17 cellular contexts compared by ENCODE assay signal in the genomic region with DNA sequence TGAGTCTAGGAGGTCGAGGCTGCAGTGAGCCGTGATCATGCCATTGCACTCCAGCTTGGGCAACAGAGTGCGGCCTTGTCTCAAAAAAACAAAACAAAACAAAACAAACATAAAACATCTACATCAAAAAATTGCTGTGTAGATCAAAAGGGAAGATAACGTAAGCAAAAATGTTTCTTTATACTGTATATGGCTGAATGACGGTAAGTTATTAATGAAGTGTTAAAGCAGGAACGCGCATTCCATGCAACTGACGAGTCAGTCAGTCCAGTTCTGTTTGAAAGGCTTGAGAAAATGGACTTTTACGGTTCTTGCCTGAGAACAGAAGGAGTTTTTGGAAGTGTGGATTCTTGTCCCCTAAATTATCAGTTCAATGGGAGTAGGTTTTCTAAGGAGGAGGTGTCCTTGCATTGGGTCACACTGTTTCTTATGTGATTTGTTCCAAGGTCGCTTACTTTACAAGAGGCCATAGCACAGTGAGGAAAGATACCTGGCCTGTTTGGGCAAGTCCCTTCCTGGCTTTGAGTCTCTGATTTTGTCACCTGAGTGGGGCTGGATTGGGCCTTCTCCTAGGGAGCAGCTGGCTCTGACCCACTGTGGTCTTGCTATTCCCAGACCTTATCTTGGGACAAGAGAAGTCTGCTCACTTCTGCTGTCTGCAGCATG. TPM values are rescaled to one million over a fixed set of nuclear protein-coding genes. Genes with fewer than 3 reads are reported as not detected.
DNase-seq lines count a peak whose midpoint lies in the region; ATAC-seq and TF ChIP-seq lines count a peak whose summit lies in the region.
"Had no signal": no experiment of that assay in that cellular context is flagged by ENCODE, and none has a peak within 500 bp of the region (broad histone marks: within the 10 kb centered on the region; RNA-seq: fewer than 3 reads in every experiment).

No MANE protein-coding gene starts in this region.

- BruUV-seq in mammary epithelial cell (replicated peaks; lab: Mats Ljungman, UMichigan) = no TSS peak

- H3K9ac ChIP-seq in mammary epithelial cell (ENCODE audit: insufficient read depth, low read length) = no peak overlapping the region
- H3K9ac ChIP-seq: BLaER1 had no signal

- dilution Hi-C loops in mammary epithelial cell (cut with HindIII; ENCODE audit: low sequenced_read_pairs) = no loop called here

- no peak overlapping the region for H3K27ac ChIP-seq in mammary epithelial cell (ENCODE audit: insufficient read depth, low read depth, low read length)
- peak overlapping the region; percentile 79 to 86 (median 82) for H3K27ac ChIP-seq in esophagus muscularis mucosa (replicated peaks in 1 of 4)
- H3K27ac ChIP-seq in sigmoid colon = peak overlapping the region; percentile 75 to 79 (median 77)
- H3K27ac ChIP-seq: 22Rv1, BLaER1 had no signal

- peak overlapping the region; percentile 88 for H2AFZ ChIP-seq in mammary epithelial cell (ENCODE audit: low read depth, low read length)

- H3K36me3 ChIP-seq in mammary epithelial cell (ENCODE audit: insufficient read depth, low read length) (no peaks in the 10 kb centered on the region), esophagus muscularis mucosa (no peaks in the 10 kb centered on the region), sigmoid colon (no peaks in the 10 kb centered on the region)
- H3K36me3 ChIP-seq: BLaER1 had no signal

- WGBS in mammary epithelial cell (ENCODE audit: low coverage, missing lambda C conversion rate) = 73% methylated on average over 9 of the region's 10 CpGs
- 64% methylated on average over 10 of the region's 10 CpGs for WGBS in esophagus muscularis mucosa
- WGBS in sigmoid colon, 2 donors = 92 to 93% methylated on average over 10 of the region's 10 CpGs

- H3K79me2 ChIP-seq in mammary epithelial cell (ENCODE audit: insufficient read depth, low read length) = no peaks in the 10 kb centered on the region

- H3K4me1 ChIP-seq in mammary epithelial cell (ENCODE audit: insufficient read depth, low read length) = peaks cover 44% of the 10 kb centered on the region
- peaks cover 0 to 55% (median 51%) of the 10 kb centered on the region in 4 donors for H3K4me1 ChIP-seq in esophagus muscularis mucosa
- peaks cover 0 to 53% (median 38%) of the 10 kb centered on the region in 4 donors for H3K4me1 ChIP-seq in sigmoid colon

- no peaks in the 10 kb centered on the region for H4K20me1 ChIP-seq in mammary epithelial cell (ENCODE audit: insufficient read depth, low read length)
- H4K20me1 ChIP-seq: BLaER1 had no signal

- no peak for TF ChIP-seq CTCF in mammary epithelial cell (conservative IDR thresholded peaks at IDR 0.05 in 1 of 2, IDR thresholded peaks at IDR 0.05 in 1 of 2; ENCODE audit: extremely low read depth in 1 of 2, insufficient read depth in 1 of 2, low read depth in 1 of 2, low read length in 2 of 2)
- no peak for TF ChIP-seq CTCF in esophagus muscularis mucosa (IDR thresholded peaks at IDR 0.05)
- no peak for TF ChIP-seq CTCF in sigmoid colon (IDR thresholded peaks at IDR 0.05)

- H3K4me3 ChIP-seq in mammary epithelial cell (replicated peaks in 1 of 3; ENCODE audit: insufficient read depth in 1 of 3, low read depth in 2 of 3, low read length in 3 of 3) (no peak overlapping the region), esophagus muscularis mucosa (no peak overlapping the region), sigmoid colon (no peak overlapping the region)
- H3K4me3 ChIP-seq: BLaER1 had no signal

- CTCF ChIA-PET in mammary epithelial cell (lab: Charles Lee; ENCODE audit: low non-redundant PET) = no interaction called here

- intact Hi-C loops in mammary epithelial cell (cut with micrococcal nuclease) (loop anchor here (10.0 kb wide), 1 partner anchor 991 kb away; a partner anchor contains a TSS), esophagus muscularis mucosa (cut with DNase I) (no loop called here), sigmoid colon (cut with DNase I) (no loop called here)

- DNase-seq in DMS79 treated with DMSO at 0.1 percent for 48 hours (lab: John Stamatoyannopoulos, UW) (peak; percentile 16), DMS79 (lab: John Stamatoyannopoulos, UW) (no peak), mammary epithelial cell (no peak), esophagus muscularis mucosa (ENCODE audit: extremely low spot score) (no peak), sigmoid colon (no peak), NCI-H1417 (lab: John Stamatoyannopoulos, UW) (no peak), NCI-H1694 (lab: John Stamatoyannopoulos, UW) (no peak)
- DNase-seq: CD8-positive, alpha-beta memory T cell; KG1; NCI-H1092; NCI-H187; NCI-H2171 treated with DMSO at 0.1 percent for 48 hours; NCI-H774; SHP77 treated with DMSO at 0.1 percent for 48 hours had no signal

- in situ Hi-C loops in mammary epithelial cell (cut with MboI; ENCODE audit: low sequenced_read_pairs in 2 of 2) = no loop called here

- H3K9me3 ChIP-seq in mammary epithelial cell (replicated peaks; ENCODE audit: insufficient read depth, low read length) (peaks cover 10% of the 10 kb centered on the region), esophagus muscularis mucosa (no peaks in the 10 kb centered on the region), sigmoid colon (no peaks in the 10 kb centered on the region)
- H3K9me3 ChIP-seq: BLaER1 had no signal

- TF ChIP-seq POLR2A in esophagus muscularis mucosa (IDR thresholded peaks at IDR 0.05; ENCODE audit: low read depth) = no peak
- no peak for TF ChIP-seq POLR2A in sigmoid colon (IDR thresholded peaks at IDR 0.05)

- H3K27me3 ChIP-seq in mammary epithelial cell (ENCODE audit: insufficient read depth, low read length) (no peaks in the 10 kb centered on the region), esophagus muscularis mucosa (no peaks in the 10 kb centered on the region), sigmoid colon (no peaks in the 10 kb centered on the region)
- H3K27me3 ChIP-seq: BLaER1 had no signal

- H3K4me2 ChIP-seq in mammary epithelial cell (ENCODE audit: insufficient read depth, low read depth, low read length) = peak overlapping the region; percentile 32
- H3K4me2 ChIP-seq: BLaER1 had no signal

- ATAC-seq in GM21447 (IDR thresholded peaks at IDR 0.05; ENCODE audit: unreplicated experiment) = no peak

- TF ChIP-seq EP300 in esophagus muscularis mucosa (IDR thresholded peaks at IDR 0.05) (no peak), sigmoid colon (IDR thresholded peaks at IDR 0.05) (no peak)

RNA-seq across cellular contexts. Expression of a gene that starts 6.6 kb away (rescaled TPM):
- total RNA-seq in mammary epithelial cell = 10 to 100 TPM in 1 of 2 donors, 1 to 10 TPM in 1; 3.7 to 14.8 TPM
- 21.7 TPM for polyA plus RNA-seq in mammary epithelial cell
- 37.3 TPM for polyA minus RNA-seq in mammary epithelial cell
- 100 to 1,000 TPM in 1 of 4 donors, 10 to 100 TPM in 3; 72.2 to 119 (median 84.1) TPM for total RNA-seq in esophagus muscularis mucosa
- total RNA-seq in sigmoid colon = 100 to 1,000 TPM in 2 of 4 donors, 10 to 100 TPM in 2; 72.6 to 150 (median 121) TPM
- polyA plus RNA-seq in sigmoid colon = 10 to 100 TPM in 1 of 3 donors, 1 to 10 TPM in 2; 3.0 to 10.8 (median 4.2) TPM
- polyA plus RNA-seq: CD8-positive, alpha-beta memory T cell had no signal

Comparison
In these comparisons a context has a peak if more than half of its experiments do, and no peak if none do; other contexts are left out.
1. RNA of a gene that starts 6.6 kb away (total RNA-seq): 72.6 to 150 TPM in sigmoid colon and 72.2 to 119 TPM in esophagus muscularis mucosa; 3.7 to 14.8 TPM in mammary epithelial cell; every median in the first group is over 4 times any median in the second.